Comparison of ENCODE assay signal across 16 cellular contexts in genomic region chr7:116918744-116919143, GRCh38. TPM values are rescaled to one million over a fixed set of nuclear protein-coding genes. Genes with fewer than 3 reads are reported as not detected.
A peak's percentile ranks its signal among the peaks of the same experiment; 100 is the strongest.
DNase-seq lines count a peak whose midpoint lies in the region; ATAC-seq and TF ChIP-seq lines count a peak whose summit lies in the region.
"Had no signal": no experiment of that assay in that cellular context is flagged by ENCODE, and none has a peak within 500 bp of the region (broad histone marks: within the 10 kb centered on the region; RNA-seq: fewer than 3 reads in every experiment).

No MANE protein-coding gene starts in this region.

- no peak for TF ChIP-seq POLR2A in upper lobe of left lung (IDR thresholded peaks at IDR 0.05)

- no peak overlapping the region for H3K4me3 Mint-ChIP-seq in activated T-helper 1 cell treated with anti-CD3 and anti-CD28 coated beads, Interleukin-12 subunit alpha, Interleukin-12 subunit beta, Interleukin-2, Interleukin-4 antibody, amounts not matched to agents 30 ng/mL and 10 ng/mL and 1 ng/mL, durations not matched to agents 14 hours and 24 hours and 36 hours
- no peak overlapping the region for H3K4me3 Mint-ChIP-seq in naive thymus-derived CD4-positive, alpha-beta T cell
- H3K4me3 Mint-ChIP-seq: CD14-positive monocyte; CD4-positive, alpha-beta memory T cell; H9 had no signal

- CTCF ChIA-PET in naive thymus-derived CD4-positive, alpha-beta T cell (lab: Charles Lee) = no interaction called here

- POLR2A ChIA-PET in naive thymus-derived CD4-positive, alpha-beta T cell (lab: Charles Lee) = no interaction called here

- H3K4me3 ChIP-seq in adipocyte (ENCODE audit: low read length) (no peak overlapping the region), upper lobe of left lung (no peak overlapping the region)
- H3K4me3 ChIP-seq in naive thymus-derived CD4-positive, alpha-beta T cell (ENCODE audit: low read length) = no peak overlapping the region
- H3K4me3 ChIP-seq: BLaER1 had no signal

- no peaks in the 10 kb centered on the region for H3K27me3 Mint-ChIP-seq in activated T-helper 1 cell treated with anti-CD3 and anti-CD28 coated beads, Interleukin-12 subunit alpha, Interleukin-12 subunit beta, Interleukin-2, Interleukin-4 antibody, amounts not matched to agents 30 ng/mL and 10 ng/mL and 1 ng/mL, durations not matched to agents 14 hours and 24 hours and 36 hours (ENCODE audit: insufficient read depth)
- no peaks in the 10 kb centered on the region for H3K27me3 Mint-ChIP-seq in naive thymus-derived CD4-positive, alpha-beta T cell
- H3K27me3 Mint-ChIP-seq: CD4-positive, alpha-beta memory T cell had no signal

- H3K9ac ChIP-seq in adipocyte (ENCODE audit: low read length) = no peak overlapping the region
- H3K9ac ChIP-seq: BLaER1 had no signal

- H3K36me3 ChIP-seq in adipocyte (ENCODE audit: control insufficient read depth, insufficient read depth, low read length, severe bottlenecking) (peaks cover 51% of the 10 kb centered on the region), upper lobe of left lung (peaks cover 16 to 66% (median 31%) of the 10 kb centered on the region in 4 donors)
- peaks cover 0 to 31% (median 0%) of the 10 kb centered on the region in 3 experiments for H3K36me3 ChIP-seq in naive thymus-derived CD4-positive, alpha-beta T cell (ENCODE audit: control insufficient read depth in 2 of 3, insufficient read depth in 3 of 3, low read length in 3 of 3)

- H3K4me1 ChIP-seq in adipocyte (ENCODE audit: control insufficient read depth, insufficient read depth, low read length) (no peaks in the 10 kb centered on the region), upper lobe of left lung (no peaks in the 10 kb centered on the region)
- no peaks in the 10 kb centered on the region for H3K4me1 ChIP-seq in naive thymus-derived CD4-positive, alpha-beta T cell (ENCODE audit: control insufficient read depth in 2 of 2, insufficient read depth in 2 of 2, low read length in 2 of 2)

- WGBS in upper lobe of left lung, 2 donors = 93 to 94% methylated on average over 3 of the region's 3 CpGs

- no peaks in the 10 kb centered on the region for H3K4me1 Mint-ChIP-seq in activated T-helper 1 cell treated with anti-CD3 and anti-CD28 coated beads, Interleukin-12 subunit alpha, Interleukin-12 subunit beta, Interleukin-2, Interleukin-4 antibody, amounts not matched to agents 30 ng/mL and 10 ng/mL and 1 ng/mL, durations not matched to agents 14 hours and 24 hours and 36 hours (ENCODE audit: low read depth)
- H3K4me1 Mint-ChIP-seq in naive thymus-derived CD4-positive, alpha-beta T cell = peaks cover 0 to 5% (median 0%) of the 10 kb centered on the region in 7 donors
- H3K4me1 Mint-ChIP-seq: CD14-positive monocyte; CD4-positive, alpha-beta memory T cell; H9 had no signal

- H3K9me3 ChIP-seq in adipocyte (ENCODE audit: control insufficient read depth, low read length) = no peaks in the 10 kb centered on the region
- H3K9me3 ChIP-seq in upper lobe of left lung = no peaks in the 10 kb centered on the region
- H3K9me3 ChIP-seq in naive thymus-derived CD4-positive, alpha-beta T cell (ENCODE audit: control insufficient read depth in 2 of 3, low read length in 3 of 3) = no peaks in the 10 kb centered on the region
- H3K9me3 ChIP-seq: BLaER1 had no signal

- no peaks in the 10 kb centered on the region for H3K9me3 Mint-ChIP-seq in activated T-helper 1 cell treated with anti-CD3 and anti-CD28 coated beads, Interleukin-12 subunit alpha, Interleukin-12 subunit beta, Interleukin-2, Interleukin-4 antibody, amounts not matched to agents 30 ng/mL and 10 ng/mL and 1 ng/mL, durations not matched to agents 14 hours and 24 hours and 36 hours
- H3K9me3 Mint-ChIP-seq in naive thymus-derived CD4-positive, alpha-beta T cell = peaks cover 0 to 5% (median 0%) of the 10 kb centered on the region in 11 donors
- H3K9me3 Mint-ChIP-seq: CD14-positive monocyte; CD4-positive, alpha-beta memory T cell; H9 had no signal

- no peak overlapping the region for H3K27ac ChIP-seq in upper lobe of left lung
- no peak overlapping the region for H3K27ac ChIP-seq in naive thymus-derived CD4-positive, alpha-beta T cell (ENCODE audit: low read depth, low read length)
- H3K27ac ChIP-seq: BLaER1 had no signal

- TF ChIP-seq CTCF in upper lobe of left lung (IDR thresholded peaks at IDR 0.05) = no peak

- intact Hi-C loops in activated T-helper 1 cell treated with anti-CD3 and anti-CD28 coated beads, Interleukin-12 subunit alpha, Interleukin-12 subunit beta, Interleukin-2, Interleukin-4 antibody, amounts not matched to agents 30 ng/mL and 10 ng/mL and 1 ng/mL, durations not matched to agents 14 hours and 24 hours and 36 hours (cut with micrococcal nuclease) = no loop called here
- intact Hi-C loops in naive thymus-derived CD4-positive, alpha-beta T cell (cut with micrococcal nuclease) = no loop called here

- peaks cover 30% of the 10 kb centered on the region for H3K36me3 Mint-ChIP-seq in activated T-helper 1 cell treated with anti-CD3 and anti-CD28 coated beads, Interleukin-12 subunit alpha, Interleukin-12 subunit beta, Interleukin-2, Interleukin-4 antibody, amounts not matched to agents 30 ng/mL and 10 ng/mL and 1 ng/mL, durations not matched to agents 14 hours and 24 hours and 36 hours (ENCODE audit: low read depth)
- peaks cover 0 to 40% (median 21%) of the 10 kb centered on the region in 5 donors for H3K36me3 Mint-ChIP-seq in naive thymus-derived CD4-positive, alpha-beta T cell

- H3K27me3 ChIP-seq in adipocyte (replicated peaks; ENCODE audit: control insufficient read depth, insufficient read depth, low read length) (no peaks in the 10 kb centered on the region), upper lobe of left lung (no peaks in the 10 kb centered on the region)
- H3K27me3 ChIP-seq in naive thymus-derived CD4-positive, alpha-beta T cell (ENCODE audit: control insufficient read depth in 2 of 2, insufficient read depth in 2 of 2, low read length in 2 of 2) = no peaks in the 10 kb centered on the region
- H3K27me3 ChIP-seq: BLaER1 had no signal

- ATAC-seq in GM19455 (IDR thresholded peaks at IDR 0.05; ENCODE audit: unreplicated experiment) (no peak), upper lobe of left lung (ENCODE audit: low FRiP score in 2 of 2) (no peak)
- ATAC-seq in naive thymus-derived CD4-positive, alpha-beta T cell = no peak
- ATAC-seq: HepG2 had no signal

- no peak overlapping the region for H3K27ac Mint-ChIP-seq in activated T-helper 1 cell treated with anti-CD3 and anti-CD28 coated beads, Interleukin-12 subunit alpha, Interleukin-12 subunit beta, Interleukin-2, Interleukin-4 antibody, amounts not matched to agents 30 ng/mL and 10 ng/mL and 1 ng/mL, durations not matched to agents 14 hours and 24 hours and 36 hours
- no peak overlapping the region for H3K27ac Mint-ChIP-seq in naive thymus-derived CD4-positive, alpha-beta T cell
- H3K27ac Mint-ChIP-seq: CD14-positive monocyte; CD4-positive, alpha-beta memory T cell; H9 had no signal

- DNase-seq in EH (ENCODE audit: low read depth) (peak; percentile 13), adipocyte (ENCODE audit: low read depth) (peak; percentile 73), iris pigment epithelial cell (ENCODE audit: low read depth) (peak; percentile 7), upper lobe of left lung (no peak)
- no peak for DNase-seq in activated T-helper 1 cell treated with anti-CD3 and anti-CD28 coated beads, Interleukin-12 subunit alpha, Interleukin-12 subunit beta, Interleukin-2, Interleukin-4 antibody, amounts not matched to agents 30 ng/mL and 10 ng/mL and 1 ng/mL, durations not matched to agents 14 hours and 24 hours and 36 hours (ENCODE audit: low spot score)
- no peak for DNase-seq in naive thymus-derived CD4-positive, alpha-beta T cell
- DNase-seq: ACHN; CD4-positive, alpha-beta memory T cell; DMS153; DMS79; GF-D8; H9 had no signal

- no peak for TF ChIP-seq EP300 in upper lobe of left lung (IDR thresholded peaks at IDR 0.05)

RNA-seq across cellular contexts. Expression of gene ST7, which starts 34.6 kb away (rescaled TPM):
- total RNA-seq in activated T-helper 1 cell treated with anti-CD3 and anti-CD28 coated beads, Interleukin-12 subunit alpha, Interleukin-12 subunit beta, Interleukin-2, Interleukin-4 antibody, amounts not matched to agents 30 ng/mL and 10 ng/mL and 1 ng/mL, durations not matched to agents 14 hours and 24 hours and 36 hours = 4.5 and 5.8 TPM in 2 replicates
- total RNA-seq in upper lobe of left lung = 100 to 1,000 TPM in 2 of 6 donors, 10 to 100 TPM in 4; 36.0 to 135 (median 73.4) TPM
- total RNA-seq in naive thymus-derived CD4-positive, alpha-beta T cell = 1 to 10 TPM; 2.1 to 6.4 (median 4.4) TPM
- polyA plus RNA-seq in naive thymus-derived CD4-positive, alpha-beta T cell = 1 to 10 TPM; 3.0 to 4.1 TPM

RNA-seq across cellular contexts. Expression of gene CAPZA2, which starts 56.4 kb away (rescaled TPM):
- 143 and 165 TPM in 2 replicates for total RNA-seq in activated T-helper 1 cell treated with anti-CD3 and anti-CD28 coated beads, Interleukin-12 subunit alpha, Interleukin-12 subunit beta, Interleukin-2, Interleukin-4 antibody, amounts not matched to agents 30 ng/mL and 10 ng/mL and 1 ng/mL, durations not matched to agents 14 hours and 24 hours and 36 hours
- total RNA-seq in upper lobe of left lung = 100 to 1,000 TPM in 4 of 6 donors, 10 to 100 TPM in 2; 45.1 to 260 (median 168) TPM
- total RNA-seq in naive thymus-derived CD4-positive, alpha-beta T cell = 100 to 1,000 TPM in 3 of 5 experiments, 10 to 100 TPM in 2; 86.2 to 129 (median 111) TPM
- polyA plus RNA-seq in naive thymus-derived CD4-positive, alpha-beta T cell = 100 to 1,000 TPM; 187 to 191 TPM

Comparison
In these comparisons a context has a peak if more than half of its experiments do, and no peak if none do; other contexts are left out.
1. DNase-seq: peak in EH (single experiment), adipocyte (single experiment) and iris pigment epithelial cell (single experiment); none in activated T-helper 1 cell treated with anti-CD3 and anti-CD28 coated beads, Interleukin-12 subunit alpha, Interleukin-12 subunit beta, Interleukin-2, Interleukin-4 antibody, amounts not matched to agents 30 ng/mL and 10 ng/mL and 1 ng/mL, durations not matched to agents 14 hours and 24 hours and 36 hours (single experiment), upper lobe of left lung (0 of 2) and naive thymus-derived CD4-positive, alpha-beta T cell (0 of 9).